9 cellular contexts compared by ENCODE assay signal in the genomic region with DNA sequence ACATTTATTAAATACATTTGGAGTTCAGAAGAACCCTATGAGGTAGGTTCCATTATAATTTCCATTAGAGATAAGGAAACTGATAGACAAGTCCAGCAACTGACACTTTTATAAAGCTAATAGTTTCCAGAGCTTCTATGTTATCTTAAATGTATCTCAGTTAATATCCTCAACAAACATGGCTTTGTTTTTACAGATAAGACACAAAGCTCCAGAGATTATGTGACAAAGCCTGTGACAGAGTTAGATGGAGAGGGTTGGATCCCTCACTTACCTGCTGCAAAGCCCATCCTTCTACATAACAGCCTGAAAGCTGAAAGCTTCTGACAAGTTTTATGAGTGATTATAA. TPM values are rescaled to one million over a fixed set of nuclear protein-coding genes. Genes with fewer than 3 reads are reported as not detected.
DNase-seq lines count a peak whose midpoint lies in the region; ATAC-seq, FAIRE-seq and TF ChIP-seq lines count a peak whose summit lies in the region.
"Had no signal": no experiment of that assay in that cellular context is flagged by ENCODE, and none has a peak within 500 bp of the region (broad histone marks: within the 10 kb centered on the region; RNA-seq: fewer than 3 reads in every experiment).

No MANE protein-coding gene starts in this region.

- peak overlapping the region; percentile 91 for H3K27ac Mint-ChIP-seq in activated naive CD8-positive, alpha-beta T cell treated with anti-CD3 and anti-CD28 coated beads for 36 hours

- TF ChIP-seq EP300 in HepG2 (IDR thresholded peaks at IDR 0.05; ENCODE audit: low read depth in 2 of 2, low read length in 2 of 2) (no peak), HepG2 (CRISPR knock-in tag; IDR thresholded peaks at IDR 0.05; ENCODE audit: borderline replicate concordance) (no peak)

- H3K9ac ChIP-seq in HepG2 (ENCODE audit: insufficient read depth, low read depth, low read length) = peak overlapping the region; percentile 86

- ATAC-seq in Right ventricle myocardium inferior (peak; percentile 10), HepG2 (peak; percentile 22; the same call in 2 of the 3 replicates)

- H3K27ac ChIP-seq in HepG2 (ENCODE audit: extremely low read length, insufficient read depth, low read length) = no peak overlapping the region
- H3K27ac ChIP-seq in urinary bladder (ENCODE audit: low read depth) = no peak overlapping the region

- BruUV-seq in HepG2 (replicated peaks; lab: Mats Ljungman, UMichigan) = no TSS peak

- H3K27me3 Mint-ChIP-seq in activated naive CD8-positive, alpha-beta T cell treated with anti-CD3 and anti-CD28 coated beads for 36 hours = no peaks in the 10 kb centered on the region

- DNase-seq in Right ventricle myocardium inferior (ENCODE audit: missing footprints) = no peak
- no peak for DNase-seq in cardiac septum (ENCODE audit: low spot score)
- DNase-seq in activated naive CD8-positive, alpha-beta T cell treated with anti-CD3 and anti-CD28 coated beads for 36 hours = no peak
- no peak for DNase-seq in HepG2 (ENCODE audit: low spot score)
- DNase-seq in pons (ENCODE audit: low spot score) = no peak
- DNase-seq in NCI-H510A (lab: John Stamatoyannopoulos, UW) = no peak
- no peak for DNase-seq in RCC 7860 (ENCODE audit: low spot score)

- H3K4me3 ChIP-seq in HepG2 (replicated peaks in 1 of 3; ENCODE audit: insufficient read depth in 1 of 3, low read depth in 2 of 3, low read length in 3 of 3) = peak overlapping the region; percentile 88 to 99 (median 97); a peak in 5 of 6 replicates
- H3K4me3 ChIP-seq in urinary bladder (ENCODE audit: low read depth, low read length) = peak overlapping the region; percentile 77

- no peak for TF ChIP-seq RAD21 in HepG2 (CRISPR knock-in tag; IDR thresholded peaks at IDR 0.05)

- TF ChIP-seq CTCF in HepG2 (CRISPR knock-in tag; IDR thresholded peaks at IDR 0.05) = no peak

- no peaks in the 10 kb centered on the region for H3K9me3 ChIP-seq in HepG2 (ENCODE audit: low read length)

- intact Hi-C loops in Right ventricle myocardium inferior (cut with DNase I) = loop anchor here (2.0 kb wide), 1 partner anchor 60 kb away; a partner anchor contains a TSS
- intact Hi-C loops in cardiac septum (cut with DNase I) = loop anchor here (2.0 kb wide), 1 partner anchor 60 kb away; a partner anchor contains a TSS
- intact Hi-C loops in HepG2 (cut with micrococcal nuclease; ENCODE audit: unreplicated experiment) = loop anchor here (1.0 to 5.0 kb wide), 4 partner anchors 60 to 240 kb away; a partner anchor contains a TSS

- H3K4me3 Mint-ChIP-seq in activated naive CD8-positive, alpha-beta T cell treated with anti-CD3 and anti-CD28 coated beads for 36 hours = peak overlapping the region; percentile 95

- in situ Hi-C loops in HepG2 (cut with HindIII; ENCODE audit: extremely low pct_ligation_motif_present, low pct_unique_long_range_greater_than_20kb) = no loop called here

- peak overlapping the region; percentile 85 for H2AFZ ChIP-seq in HepG2 (ENCODE audit: low read length)

- H3K36me3 ChIP-seq in HepG2 (replicated peaks in 1 of 2; ENCODE audit: control insufficient read depth in 1 of 2, insufficient read depth in 2 of 2, low read length in 2 of 2) = peaks cover 5 to 9% of the 10 kb centered on the region in 2 experiments; a peak in 4 of 5 replicates
- peaks cover 7% of the 10 kb centered on the region for H3K36me3 ChIP-seq in urinary bladder (ENCODE audit: insufficient read depth)

- peaks cover 19% of the 10 kb centered on the region for H3K4me1 Mint-ChIP-seq in activated naive CD8-positive, alpha-beta T cell treated with anti-CD3 and anti-CD28 coated beads for 36 hours

- no peak for TF ChIP-seq POLR2A in HepG2 (IDR thresholded peaks at IDR 0.05; ENCODE audit: insufficient read depth in 1 of 2, low read depth in 2 of 2, low read length in 2 of 2)

- H3K9me3 Mint-ChIP-seq in activated naive CD8-positive, alpha-beta T cell treated with anti-CD3 and anti-CD28 coated beads for 36 hours = no peaks in the 10 kb centered on the region

- no peak for FAIRE-seq in HepG2 (lab: Jason Lieb, UNC)
- FAIRE-seq in RCC 7860 (lab: Jason Lieb, UNC) = no peak

- no peaks in the 10 kb centered on the region for H4K20me1 ChIP-seq in HepG2 (ENCODE audit: insufficient read depth, low read length)

- peak overlapping the region; percentile 68 for H3K4me2 ChIP-seq in HepG2 (ENCODE audit: low read depth, low read length)

- H3K4me1 ChIP-seq in HepG2 (ENCODE audit: insufficient read depth, low read length) (peaks cover 25% of the 10 kb centered on the region), urinary bladder (ENCODE audit: insufficient read depth) (peaks cover 2% of the 10 kb centered on the region)

- peaks cover 8% of the 10 kb centered on the region for H3K36me3 Mint-ChIP-seq in activated naive CD8-positive, alpha-beta T cell treated with anti-CD3 and anti-CD28 coated beads for 36 hours

- no peaks in the 10 kb centered on the region; a peak in 1 of 5 replicates for H3K27me3 ChIP-seq in HepG2 (ENCODE audit: control insufficient read depth in 1 of 2, insufficient read depth in 2 of 2, low read length in 2 of 2)

- CTCF ChIA-PET in HepG2 (lab: Yijun Ruan, JAX; ENCODE audit: low intra/inter-chr PET ratio, low total read pairs) = interaction anchor here (1.1 to 2.1 kb wide), 3 partner anchors 184 to 240 kb away, joined by 4 to 5 read pairs (median 5); no protein-coding TSS in a partner anchor

- POLR2A ChIA-PET in HepG2 (lab: Yijun Ruan, JAX) = no interaction called here

- H3K79me2 ChIP-seq in HepG2 (ENCODE audit: insufficient read depth, low read length) = peaks cover 15% of the 10 kb centered on the region

TF ChIP-seq in HepG2, 621 proteins besides CTCF, POLR2A, EP300 and RAD21 (continues in another document):
- no peak for TF ChIP-seq ZNF614 (CRISPR knock-in tag; IDR thresholded peaks at IDR 0.05; ENCODE audit: borderline replicate concordance)

RNA-seq across cellular contexts. Expression of a gene that starts 0.5 kb away (rescaled TPM):
- total RNA-seq in Right ventricle myocardium inferior (18.0 TPM), cardiac septum (19.5 TPM), HepG2 (2016; rRNA removed; fragmentation: Illumina TruSeq; extraction: Trizol) (57.6 and 73.2 TPM in 2 replicates), urinary bladder (59.2 TPM)
- 10 to 100 TPM; 39.5 to 40.9 TPM for total RNA-seq in activated naive CD8-positive, alpha-beta T cell treated with anti-CD3 and anti-CD28 coated beads for 36 hours
- total RNA-seq in HepG2 (2016; cell fraction: cytosol; rRNA removed; fragmentation: Illumina TruSeq; extraction: Trizol; ENCODE audit: low read depth) = 8.4 and 10.2 TPM in 2 replicates
- 55.4 and 78.2 TPM in 2 replicates for total RNA-seq in HepG2 (2016; cell fraction: insoluble cytoplasmic fraction; rRNA removed; fragmentation: Illumina TruSeq; extraction: Trizol)
- total RNA-seq in HepG2 (2016; cell fraction: membrane; rRNA removed; fragmentation: Illumina TruSeq; extraction: Trizol) = 13.8 and 20.0 TPM in 2 replicates
- 30.5 and 31.9 TPM in 2 replicates for total RNA-seq in HepG2 (2016; cell fraction: nucleus; rRNA removed; fragmentation: Illumina TruSeq; extraction: Trizol)
- polyA plus RNA-seq in HepG2 (2011; rRNA removed) (25.5 and 33.0 TPM in 2 replicates), urinary bladder (13.7 TPM)
- 22.4 and 27.4 TPM in 2 replicates for polyA plus RNA-seq in HepG2 (2011; cell fraction: cytosol; rRNA removed)
- polyA plus RNA-seq in HepG2 (2011; cell fraction: nucleus; rRNA removed) = 7.2 and 10.3 TPM in 2 replicates
- 21.8 and 23.7 TPM in 2 replicates for polyA plus RNA-seq in HepG2 (2012)
- 4.3 and 5.0 TPM in 2 replicates for polyA plus RNA-seq in HepG2 (2016; cell fraction: cytosol; fragmentation: Illumina TruSeq; extraction: Trizol; ENCODE audit: low read depth)
- 65.7 and 69.6 TPM in 2 replicates for polyA plus RNA-seq in HepG2 (2016; cell fraction: insoluble cytoplasmic fraction; fragmentation: Illumina TruSeq; extraction: Trizol; ENCODE audit: low read depth)
- 7.5 and 8.4 TPM in 2 replicates for polyA plus RNA-seq in HepG2 (2016; cell fraction: membrane; fragmentation: Illumina TruSeq; extraction: Trizol; ENCODE audit: low read depth)
- 45.6 and 52.9 TPM in 2 replicates for polyA plus RNA-seq in HepG2 (2016; cell fraction: nucleus; fragmentation: Illumina TruSeq; extraction: Trizol; ENCODE audit: insufficient read depth, low read depth)
- 3.4 and 15.7 TPM in 2 replicates for polyA minus RNA-seq in HepG2 (2011; rRNA and poly(A)+ RNA removed; ENCODE audit: low replicate concordance)
- 7.2 and 8.0 TPM in 2 replicates for polyA minus RNA-seq in HepG2 (2011; cell fraction: cytosol; rRNA and poly(A)+ RNA removed)
- 15.6 and 23.2 TPM in 2 replicates for polyA minus RNA-seq in HepG2 (2011; cell fraction: nucleus; rRNA and poly(A)+ RNA removed)

RNA-seq across cellular contexts. Expression of a gene that starts 39.6 kb away (rescaled TPM):
- total RNA-seq in Right ventricle myocardium inferior = not detected
- total RNA-seq in cardiac septum = not detected
- not detected for total RNA-seq in activated naive CD8-positive, alpha-beta T cell treated with anti-CD3 and anti-CD28 coated beads for 36 hours
- not detected in 2 replicates for total RNA-seq in HepG2 (2016; rRNA removed; fragmentation: Illumina TruSeq; extraction: Trizol)
- total RNA-seq in HepG2 (2016; cell fraction: cytosol; rRNA removed; fragmentation: Illumina TruSeq; extraction: Trizol; ENCODE audit: low read depth) = not detected in 2 replicates
- total RNA-seq in HepG2 (2016; cell fraction: insoluble cytoplasmic fraction; rRNA removed; fragmentation: Illumina TruSeq; extraction: Trizol) = not detected in 2 replicates
- total RNA-seq in HepG2 (2016; cell fraction: membrane; rRNA removed; fragmentation: Illumina TruSeq; extraction: Trizol) = not detected in 2 replicates
- total RNA-seq in HepG2 (2016; cell fraction: nucleus; rRNA removed; fragmentation: Illumina TruSeq; extraction: Trizol) = not detected in 2 replicates
- not detected in 2 replicates for polyA plus RNA-seq in HepG2 (2011; rRNA removed)
- not detected in 2 replicates for polyA plus RNA-seq in HepG2 (2011; cell fraction: cytosol; rRNA removed)
- polyA plus RNA-seq in HepG2 (2011; cell fraction: nucleus; rRNA removed) = not detected in 2 replicates
- polyA plus RNA-seq in HepG2 (2012) = not detected in 2 replicates
- not detected in 2 replicates for polyA plus RNA-seq in HepG2 (2016; cell fraction: cytosol; fragmentation: Illumina TruSeq; extraction: Trizol; ENCODE audit: low read depth)
- polyA plus RNA-seq in HepG2 (2016; cell fraction: insoluble cytoplasmic fraction; fragmentation: Illumina TruSeq; extraction: Trizol; ENCODE audit: low read depth) = not detected in 2 replicates
- polyA plus RNA-seq in HepG2 (2016; cell fraction: membrane; fragmentation: Illumina TruSeq; extraction: Trizol; ENCODE audit: low read depth) = not detected in 2 replicates
- not detected in 2 replicates for polyA plus RNA-seq in HepG2 (2016; cell fraction: nucleus; fragmentation: Illumina TruSeq; extraction: Trizol; ENCODE audit: insufficient read depth, low read depth)
- polyA minus RNA-seq in HepG2 (2011; rRNA and poly(A)+ RNA removed; ENCODE audit: low replicate concordance) = 0.51 TPM in 1 of 2 replicates, not detected in the other
- not detected in 2 replicates for polyA minus RNA-seq in HepG2 (2011; cell fraction: cytosol; rRNA and poly(A)+ RNA removed)
- not detected in 2 replicates for polyA minus RNA-seq in HepG2 (2011; cell fraction: nucleus; rRNA and poly(A)+ RNA removed)
- total RNA-seq in urinary bladder = not detected
- polyA plus RNA-seq in urinary bladder = not detected
- total RNA-seq: subcutaneous adipose tissue had no signal
